ENCODE assay signal across 25 cellular contexts in the genomic region with DNA sequence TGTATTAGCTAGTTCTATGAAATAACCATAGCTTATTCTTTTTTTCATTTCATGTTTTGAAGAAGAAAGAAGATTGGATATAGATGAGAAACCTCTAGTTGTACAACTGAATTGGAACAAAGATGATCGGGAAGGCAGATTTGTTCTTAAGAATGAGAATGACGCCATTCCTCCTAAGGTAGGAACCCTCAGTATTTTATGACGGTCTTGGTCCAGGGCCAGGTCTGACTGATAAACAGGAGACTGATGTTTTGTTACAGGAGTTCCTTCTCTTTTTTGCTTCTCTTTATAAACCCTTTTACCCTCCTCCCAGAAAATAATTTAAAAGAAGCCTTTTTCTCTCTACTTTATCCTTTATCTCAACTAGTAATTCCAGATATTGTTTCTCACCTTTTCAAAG.
"Had no signal": no experiment of that assay in that cellular context is flagged by ENCODE, and none has a peak within 500 bp of the region (broad histone marks: within the 10 kb centered on the region; RNA-seq: fewer than 3 reads in every experiment).

No MANE protein-coding gene starts in this region.

- H3K4me3 ChIP-seq: coronary artery, gastrocnemius medialis, hepatocyte, lower lobe of right lung, pancreas, stomach, testis, tibial artery, upper lobe of right lung, uterus had no signal

- H3K27ac ChIP-seq: coronary artery, gastrocnemius medialis, hepatocyte, lower lobe of right lung, neutrophil, pancreas, stomach, testis, tibial artery, upper lobe of right lung had no signal

- H3K9me3 ChIP-seq: gastrocnemius medialis, lower lobe of right lung, neutrophil, pancreas, stomach, testis, tibial artery, upper lobe of right lung, uterus had no signal

- ATAC-seq: gastrocnemius medialis; left ventricle myocardium superior; lower lobe of right lung; natural killer cell treated with Interleukin-12 subunit alpha and Interleukin-12 subunit beta and Interleukin-15 and Interleukin-18, amount 100 ng/mL, for 72 hours; pancreas; sciatic nerve; stimulated activated effector memory CD8-positive, alpha-beta T cell treated with anti-CD3 and anti-CD28 coated beads, Interleukin-12 subunit alpha, Interleukin-12 subunit beta, amount 100 ng/mL, for 72 hours; upper lobe of right lung had no signal

- H3K27me3 ChIP-seq: gastrocnemius medialis, hepatocyte, neutrophil, pancreas, stomach, testis, tibial artery, upper lobe of right lung, uterus had no signal

- H3K4me1 ChIP-seq: gastrocnemius medialis, lower lobe of right lung, pancreas, stomach, testis, tibial artery, upper lobe of right lung, uterus had no signal

- DNase-seq: dermis blood vessel endothelial cell; effector memory CD4-positive, alpha-beta T cell; erythroblast; foreskin fibroblast; gastrocnemius medialis; head of caudate nucleus; kidney; left ventricle myocardium superior; lower lobe of right lung; naive B cell; pancreas; stimulated activated CD4-positive, alpha-beta T cell treated with anti-CD3 and anti-CD28 coated beads, Interleukin-2, amount 100 ng/mL, for 24 hours; stimulated activated CD4-positive, alpha-beta T cell treated with anti-CD3 and anti-CD28 coated beads, Interleukin-4, amount 100 ng/mL, for 24 hours; stimulated activated naive CD4-positive, alpha-beta T cell treated with Interleukin-2 at 50 U/mL for 16 hours; stomach; testis; tibial artery; upper lobe of right lung had no signal

- H3K36me3 ChIP-seq: neutrophil, uterus had no signal
